Comparison of ENCODE assay signal across 1 cellular context in the genomic region with DNA sequence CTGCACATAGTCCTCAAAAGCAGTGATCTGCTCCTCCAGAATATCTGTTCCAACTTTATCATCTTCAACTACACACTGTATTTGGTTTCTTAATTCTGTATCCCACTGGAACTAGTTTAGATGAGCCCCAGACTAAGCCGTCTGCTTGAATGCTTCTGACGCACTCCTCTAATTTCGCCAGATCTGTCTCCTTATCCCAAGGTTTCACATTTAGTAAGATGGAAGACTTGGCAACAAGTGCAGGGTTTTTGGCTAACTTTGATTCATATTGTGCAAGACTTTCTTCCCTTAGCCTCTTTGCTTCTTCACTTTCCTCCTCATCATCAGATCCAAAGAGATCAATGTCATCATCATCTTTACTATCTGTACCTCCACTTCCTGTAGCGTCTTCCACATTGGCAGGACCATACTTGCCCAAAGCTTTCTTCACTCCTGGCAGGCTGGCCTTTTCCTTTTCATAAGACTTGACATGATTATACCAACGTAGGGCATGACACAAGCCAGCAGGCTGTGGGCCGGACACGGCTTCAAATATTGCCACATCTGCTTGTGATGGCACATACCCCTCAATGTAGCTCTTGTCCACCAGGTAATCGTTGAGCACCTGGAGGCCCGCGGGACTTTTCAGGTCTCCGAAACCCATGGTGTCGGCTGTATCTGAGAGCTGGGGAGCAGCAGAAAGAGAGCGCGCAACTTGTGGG.
TF ChIP-seq lines count a peak whose summit lies in the region.

No MANE protein-coding gene starts in this region.

TF ChIP-seq in neural cell, 6 proteins besides CTCF, POLR2A, EP300 and RAD21 (continued from another document):
- TF ChIP-seq TAF1 (IDR thresholded peaks at IDR 0.05; ENCODE audit: low read depth) (no peak), SMC3 (conservative IDR thresholded peaks at IDR 0.05; ENCODE audit: poor library complexity) (no peak), POLR2AphosphoS5 (IDR thresholded peaks at IDR 0.05) (no peak), EZH2 (IDR thresholded peaks at IDR 0.05; ENCODE audit: borderline replicate concordance, insufficient read depth, low read length, poor library complexity, severe bottlenecking) (no peak)
- TF ChIP-seq, protein P1, sequence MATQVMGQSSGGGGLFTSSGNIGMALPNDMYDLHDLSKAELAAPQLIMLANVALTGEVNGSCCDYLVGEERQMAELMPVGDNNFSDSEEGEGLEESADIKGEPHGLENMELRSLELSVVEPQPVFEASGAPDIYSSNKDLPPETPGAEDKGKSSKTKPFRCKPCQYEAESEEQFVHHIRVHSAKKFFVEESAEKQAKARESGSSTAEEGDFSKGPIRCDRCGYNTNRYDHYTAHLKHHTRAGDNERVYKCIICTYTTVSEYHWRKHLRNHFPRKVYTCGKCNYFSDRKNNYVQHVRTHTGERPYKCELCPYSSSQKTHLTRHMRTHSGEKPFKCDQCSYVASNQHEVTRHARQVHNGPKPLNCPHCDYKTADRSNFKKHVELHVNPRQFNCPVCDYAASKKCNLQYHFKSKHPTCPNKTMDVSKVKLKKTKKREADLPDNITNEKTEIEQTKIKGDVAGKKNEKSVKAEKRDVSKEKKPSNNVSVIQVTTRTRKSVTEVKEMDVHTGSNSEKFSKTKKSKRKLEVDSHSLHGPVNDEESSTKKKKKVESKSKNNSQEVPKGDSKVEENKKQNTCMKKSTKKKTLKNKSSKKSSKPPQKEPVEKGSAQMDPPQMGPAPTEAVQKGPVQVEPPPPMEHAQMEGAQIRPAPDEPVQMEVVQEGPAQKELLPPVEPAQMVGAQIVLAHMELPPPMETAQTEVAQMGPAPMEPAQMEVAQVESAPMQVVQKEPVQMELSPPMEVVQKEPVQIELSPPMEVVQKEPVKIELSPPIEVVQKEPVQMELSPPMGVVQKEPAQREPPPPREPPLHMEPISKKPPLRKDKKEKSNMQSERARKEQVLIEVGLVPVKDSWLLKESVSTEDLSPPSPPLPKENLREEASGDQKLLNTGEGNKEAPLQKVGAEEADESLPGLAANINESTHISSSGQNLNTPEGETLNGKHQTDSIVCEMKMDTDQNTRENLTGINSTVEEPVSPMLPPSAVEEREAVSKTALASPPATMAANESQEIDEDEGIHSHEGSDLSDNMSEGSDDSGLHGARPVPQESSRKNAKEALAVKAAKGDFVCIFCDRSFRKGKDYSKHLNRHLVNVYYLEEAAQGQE (IDR thresholded peaks at IDR 0.05; ENCODE audit: borderline replicate concordance) = no peak
TF ChIP-seq in neural cell: peak in this region for 0.
